In genomic region chr7:117669818-117670217, GRCh38 we compare ENCODE assay signal across 16 cellular contexts.
DNase-seq lines count a peak whose midpoint lies in the region; ATAC-seq, FAIRE-seq and TF ChIP-seq lines count a peak whose summit lies in the region.
"Had no signal": no experiment of that assay in that cellular context is flagged by ENCODE, and none has a peak within 500 bp of the region (broad histone marks: within the 10 kb centered on the region; RNA-seq: fewer than 3 reads in every experiment).

No MANE protein-coding gene starts in this region.

- intact Hi-C loops in PC-3 (cut with micrococcal nuclease): no loop called here

- POLR2A ChIA-PET in PC-3 (lab: Charles Lee; ENCODE audit: unreplicated experiment): no interaction called here

- H2AFZ ChIP-seq in PC-3 (ENCODE audit: low read length): no peak overlapping the region

- H3K4me1 ChIP-seq in PC-3 (ENCODE audit: insufficient read depth, low read length): peaks cover 21% of the 10 kb centered on the region

- DNase-seq in D721Med (ENCODE audit: insufficient read length, low spot score) (no peak), PC-3 (no peak), fibroblast of peridontal ligament (ENCODE audit: extremely low read depth) (peak; percentile 13), pons (ENCODE audit: low spot score) (peak; percentile 43), NCI-H2081 (lab: John Stamatoyannopoulos, UW) (no peak), cerebellum (ENCODE audit: low spot score) (no peak)
- DNase-seq: activated naive CD8-positive, alpha-beta T cell treated with anti-CD3 and anti-CD28 coated beads, Interleukin-2, amount 50 U/mL, for 24 hours; effector CD8-positive, alpha-beta T cell; left ventricle myocardium superior; NCI-H1436 treated with DMSO at 0.1 percent for 48 hours; NCI-H226; pancreas; Right ventricle myocardium superior; stimulated activated CD4-positive, alpha-beta T cell treated with anti-CD3 and anti-CD28 coated beads, Interleukin-2, amount 100 ng/mL, for 48 hours had no signal

- H3K27me3 ChIP-seq in PC-3 (ENCODE audit: low read length): no peaks in the 10 kb centered on the region
- H3K27me3 ChIP-seq: pancreas had no signal

- no peak for ATAC-seq in PC-3
- no peak for ATAC-seq in HG02571 (IDR thresholded peaks at IDR 0.05; ENCODE audit: unreplicated experiment)
- ATAC-seq: activated naive CD8-positive, alpha-beta T cell treated with anti-CD3 and anti-CD28 coated beads, Interleukin-2, amount 50 U/mL, for 24 hours; activated T-helper 17 cell treated with anti-CD3 and anti-CD28 coated beads, Interleukin-2, amount 50 U/mL, for 72 hours; left ventricle myocardium superior; pancreas had no signal

- no TSS peak for BruUV-seq in PC-3 (replicated peaks; lab: Mats Ljungman, UMichigan)

- no peak for FAIRE-seq in D721Med (lab: Jason Lieb, UNC)
- FAIRE-seq: pancreas had no signal

- H3F3A ChIP-seq in PC-3 (ENCODE audit: low read length, unreplicated experiment): no peaks in the 10 kb centered on the region

- no peak overlapping the region for H3K27ac ChIP-seq in PC-3 (ENCODE audit: low read length)
- H3K27ac ChIP-seq: pancreas had no signal

- no peaks in the 10 kb centered on the region for H3K79me2 ChIP-seq in PC-3 (ENCODE audit: low read length)

- H3K9ac ChIP-seq in PC-3 (ENCODE audit: low read length): no peak overlapping the region

- CTCF ChIA-PET in PC-3 (lab: Charles Lee): interaction anchor here (0.6 kb wide), 2 partner anchors 211 to 525 kb away, joined by 3 read pairs; no protein-coding TSS in a partner anchor

- no peaks in the 10 kb centered on the region for H3K36me3 ChIP-seq in PC-3 (ENCODE audit: low read depth, low read length)

- H3K4me2 ChIP-seq in PC-3 (ENCODE audit: low read length): no peak overlapping the region

- no peak overlapping the region for H3K4me3 ChIP-seq in PC-3 (ENCODE audit: low read length)
- H3K4me3 ChIP-seq: pancreas had no signal

- no peaks in the 10 kb centered on the region for H4K20me1 ChIP-seq in PC-3 (ENCODE audit: low read length)

- peak; percentile 4 for TF ChIP-seq CTCF in D721Med (IDR thresholded peaks at IDR 0.05; ENCODE audit: insufficient read depth, missing control alignments)
- 0 out of 2 replicates have a peak, but pooled peaks have one; percentile 28 for TF ChIP-seq CTCF in PC-3 (conservative IDR thresholded peaks at IDR 0.05; ENCODE audit: low read depth, low read length)

- H3K9me3 ChIP-seq in PC-3 (ENCODE audit: low read length): no peaks in the 10 kb centered on the region
- H3K9me3 ChIP-seq: pancreas had no signal

- H3K9me2 ChIP-seq in PC-3 (replicated peaks; ENCODE audit: low read length): no peaks in the 10 kb centered on the region

Comparison
In these comparisons a context has a peak if more than half of its experiments do, and no peak if none do; other contexts are left out.
1. DNase-seq: peak in fibroblast of peridontal ligament (single experiment) and pons (single experiment); none in D721Med (single experiment), PC-3 (single experiment), NCI-H2081 (0 of 2) and cerebellum (single experiment).